Comparison of ENCODE assay signal across 10 cellular contexts in genomic region chr6:156167289-156168076, GRCh38.
A peak's percentile ranks its signal among the peaks of the same experiment; 100 is the strongest.
DNase-seq lines count a peak whose midpoint lies in the region; ATAC-seq and TF ChIP-seq lines count a peak whose summit lies in the region.
"Had no signal": no experiment of that assay in that cellular context is flagged by ENCODE, and none has a peak within 500 bp of the region (broad histone marks: within the 10 kb centered on the region; RNA-seq: fewer than 3 reads in every experiment).

No MANE protein-coding gene starts in this region.

- no peak overlapping the region for H2AFZ ChIP-seq in smooth muscle cell (ENCODE audit: low read depth)

- no peaks in the 10 kb centered on the region for H3F3A ChIP-seq in smooth muscle cell (ENCODE audit: low read depth)

- H3K9me3 ChIP-seq in HEK293 (ENCODE audit: control insufficient read depth, insufficient read depth, low read depth, low read length) (no peaks in the 10 kb centered on the region), gastrocnemius medialis (no peaks in the 10 kb centered on the region), Caco-2 (no peaks in the 10 kb centered on the region), smooth muscle cell (replicated peaks; ENCODE audit: low read depth) (no peaks in the 10 kb centered on the region)
- H3K9me3 ChIP-seq: SJSA1 had no signal

- H3K9ac ChIP-seq in smooth muscle cell (ENCODE audit: low read depth): no peak overlapping the region

- in situ Hi-C loops in gastrocnemius medialis (cut with MboI; ENCODE audit: low sequenced_read_pairs in 4 of 4): no loop called here

- ATAC-seq in activated CD8-positive, alpha-beta T cell treated with anti-CD3 and anti-CD28 coated beads, Interleukin-2, amount 10 ng/mL, durations not matched to agents 7 days and 5 days: peak; percentile 64
- ATAC-seq in gastrocnemius medialis: peak; percentile 54 to 74

- H3K36me3 ChIP-seq in HEK293 (ENCODE audit: control insufficient read depth in 2 of 2, insufficient read depth in 1 of 2, low read length in 2 of 2) (no peaks in the 10 kb centered on the region), gastrocnemius medialis (no peaks in the 10 kb centered on the region), Caco-2 (ENCODE audit: control insufficient read depth, insufficient read depth, low read length) (no peaks in the 10 kb centered on the region), smooth muscle cell (ENCODE audit: low read depth) (no peaks in the 10 kb centered on the region)
- H3K36me3 ChIP-seq: SJSA1 had no signal

- no TSS peak for BruUV-seq in Caco-2 (replicated peaks; lab: Mats Ljungman, UMichigan)

- no peak for DNase-seq in activated CD8-positive, alpha-beta T cell treated with anti-CD3 and anti-CD28 coated beads, Interleukin-2, amount 10 ng/mL, durations not matched to agents 7 days and 5 days
- DNase-seq in glomerular endothelial cell (ENCODE audit: extremely low read depth, low read depth, low spot score) (peak; percentile 91), gastrocnemius medialis (no peak), Caco-2 (no peak), NCI-H2081 treated with DMSO at 0.1 percent for 48 hours (lab: John Stamatoyannopoulos, UW) (no peak), DMS79 (lab: John Stamatoyannopoulos, UW) (no peak), smooth muscle cell (lab: John Stamatoyannopoulos, UW; ENCODE audit: unreplicated experiment) (no peak)
- DNase-seq: mesendoderm had no signal

- peak overlapping the region; percentile 51 for H3K4me3 Mint-ChIP-seq in activated CD8-positive, alpha-beta T cell treated with anti-CD3 and anti-CD28 coated beads, Interleukin-2, amount 10 ng/mL, durations not matched to agents 7 days and 5 days
- no peak overlapping the region for H3K4me3 Mint-ChIP-seq in Caco-2 (ENCODE audit: unreplicated experiment)

- peak overlapping the region; percentile 53 for H3K27ac Mint-ChIP-seq in activated CD8-positive, alpha-beta T cell treated with anti-CD3 and anti-CD28 coated beads, Interleukin-2, amount 10 ng/mL, durations not matched to agents 7 days and 5 days
- H3K27ac Mint-ChIP-seq in Caco-2 (ENCODE audit: unreplicated experiment): no peak overlapping the region

- no peaks in the 10 kb centered on the region for H3K79me2 ChIP-seq in smooth muscle cell (ENCODE audit: low read depth)

- no peak overlapping the region for H3K4me2 ChIP-seq in smooth muscle cell

- H3K27me3 ChIP-seq in gastrocnemius medialis: no peaks in the 10 kb centered on the region
- no peaks in the 10 kb centered on the region for H3K27me3 ChIP-seq in Caco-2 (replicated peaks; ENCODE audit: control insufficient read depth, insufficient read depth, low read length)
- H3K27me3 ChIP-seq in smooth muscle cell (ENCODE audit: low read depth): no peaks in the 10 kb centered on the region
- H3K27me3 ChIP-seq: SJSA1 had no signal

- WGBS in smooth muscle cell (ENCODE audit: low lambda C conversion rate): 87% methylated on average over 11 of the region's 11 CpGs

- H3K4me1 Mint-ChIP-seq in activated CD8-positive, alpha-beta T cell treated with anti-CD3 and anti-CD28 coated beads, Interleukin-2, amount 10 ng/mL, durations not matched to agents 7 days and 5 days (ENCODE audit: low read depth): peaks cover 28% of the 10 kb centered on the region
- no peaks in the 10 kb centered on the region for H3K4me1 Mint-ChIP-seq in Caco-2 (ENCODE audit: low read depth, unreplicated experiment)

- TF ChIP-seq CTCF in HEK293 (tag by site-specific recombination; IDR thresholded peaks at IDR 0.05) (no peak), gastrocnemius medialis (IDR thresholded peaks at IDR 0.05 in 4 of 5, conservative IDR thresholded peaks at IDR 0.05 in 1 of 5) (no peak), Caco-2 (IDR thresholded peaks at IDR 0.05; ENCODE audit: insufficient read depth in 1 of 2, low read depth in 1 of 2, low read length in 1 of 2, severe bottlenecking in 1 of 2, unreplicated experiment in 1 of 2) (no peak), smooth muscle cell (IDR thresholded peaks at IDR 0.05; ENCODE audit: borderline replicate concordance, insufficient read depth, poor library complexity, severe bottlenecking) (no peak)

- H3K36me3 Mint-ChIP-seq in activated CD8-positive, alpha-beta T cell treated with anti-CD3 and anti-CD28 coated beads, Interleukin-2, amount 10 ng/mL, durations not matched to agents 7 days and 5 days (ENCODE audit: low read depth): no peaks in the 10 kb centered on the region
- H3K36me3 Mint-ChIP-seq in Caco-2 (ENCODE audit: insufficient read depth, unreplicated experiment): no peaks in the 10 kb centered on the region

- peaks cover 2% of the 10 kb centered on the region for H3K27me3 Mint-ChIP-seq in activated CD8-positive, alpha-beta T cell treated with anti-CD3 and anti-CD28 coated beads, Interleukin-2, amount 10 ng/mL, durations not matched to agents 7 days and 5 days (ENCODE audit: low read depth)
- H3K27me3 Mint-ChIP-seq in Caco-2 (ENCODE audit: insufficient read depth, unreplicated experiment): peaks cover 8% of the 10 kb centered on the region

- POLR2A ChIA-PET in HEK293 (lab: Yijun Ruan, JAX) (no interaction called here), Caco-2 (lab: Charles Lee) (no interaction called here)
- POLR2A ChIA-PET in activated CD8-positive, alpha-beta T cell treated with anti-CD3 and anti-CD28 coated beads, Interleukin-2, amount 10 ng/mL, durations not matched to agents 7 days and 5 days (lab: Charles Lee): no interaction called here

- intact Hi-C loops in gastrocnemius medialis (cut with DNase I; ENCODE audit: low total_unique reads) (loop anchor here (10.0 kb wide), 1 partner anchor 837 kb away; no protein-coding TSS in a partner anchor), Caco-2 (cut with micrococcal nuclease; ENCODE audit: unreplicated experiment) (no loop called here)

- H4K20me1 ChIP-seq in smooth muscle cell (ENCODE audit: low read depth): no peaks in the 10 kb centered on the region

- H3K9me3 Mint-ChIP-seq in activated CD8-positive, alpha-beta T cell treated with anti-CD3 and anti-CD28 coated beads, Interleukin-2, amount 10 ng/mL, durations not matched to agents 7 days and 5 days (ENCODE audit: insufficient read depth): no peaks in the 10 kb centered on the region
- no peaks in the 10 kb centered on the region for H3K9me3 Mint-ChIP-seq in Caco-2 (ENCODE audit: unreplicated experiment)

- H3K27ac ChIP-seq in HEK293 (ENCODE audit: extremely low read depth, low read depth, low read length): no peak overlapping the region
- H3K27ac ChIP-seq in gastrocnemius medialis: peak overlapping the region; percentile 57 to 76 (median 68)
- H3K27ac ChIP-seq in smooth muscle cell (ENCODE audit: low read depth): no peak overlapping the region
- H3K27ac ChIP-seq: SJSA1 had no signal

- CTCF ChIA-PET in HEK293 (lab: Yijun Ruan, JAX): interaction anchor here (0.7 kb wide), 1 partner anchor 47 kb away, joined by 3 read pairs; no protein-coding TSS in a partner anchor
- CTCF ChIA-PET in activated CD8-positive, alpha-beta T cell treated with anti-CD3 and anti-CD28 coated beads, Interleukin-2, amount 10 ng/mL, durations not matched to agents 7 days and 5 days (lab: Charles Lee): no interaction called here
- CTCF ChIA-PET in Caco-2 (lab: Charles Lee): no interaction called here

- peak in 1 of 2 donors; percentile 44 for TF ChIP-seq POLR2A in gastrocnemius medialis (IDR thresholded peaks at IDR 0.05)

- H3K4me3 ChIP-seq in HEK293 (ENCODE audit: low read depth, low read length) (no peak overlapping the region), gastrocnemius medialis (peak overlapping the region; percentile 21 to 42 (median 35)), Caco-2 (ENCODE audit: low read depth, low read length) (no peak overlapping the region), smooth muscle cell (no peak overlapping the region)
- H3K4me3 ChIP-seq: SJSA1 had no signal

- H3K4me1 ChIP-seq in HEK293 (ENCODE audit: control insufficient read depth, insufficient read depth, low read length) (no peaks in the 10 kb centered on the region), gastrocnemius medialis (no peaks in the 10 kb centered on the region), Caco-2 (no peaks in the 10 kb centered on the region), smooth muscle cell (ENCODE audit: low read depth) (no peaks in the 10 kb centered on the region)
- H3K4me1 ChIP-seq: SJSA1 had no signal

TF ChIP-seq in HEK293, 187 proteins besides CTCF, POLR2A, EP300 and RAD21:
- peak; percentile 50; the same call in 1 of the 2 replicates for TF ChIP-seq SCRT2 (tag by site-specific recombination; IDR thresholded peaks at IDR 0.05)
- TF ChIP-seq ZFP3 (tag by site-specific recombination; IDR thresholded peaks at IDR 0.05; ENCODE audit: low read depth): no peak
- no peak for TF ChIP-seq ZNF639 (tag by site-specific recombination; IDR thresholded peaks at IDR 0.05)
- TF ChIP-seq ZNF654 (tag by site-specific recombination; IDR thresholded peaks at IDR 0.05; ENCODE audit: low read depth): no peak
TF ChIP-seq in HEK293: peak in this region for 1.

Comparison
In these comparisons a context has a peak if more than half of its experiments do, and no peak if none do; other contexts are left out.
1. H3K27ac ChIP-seq: peak in gastrocnemius medialis (4 of 4); none in HEK293 (single experiment) and smooth muscle cell (single experiment).
2. H3K4me3 ChIP-seq: peak in gastrocnemius medialis (4 of 4); none in HEK293 (single experiment), Caco-2 (single experiment) and smooth muscle cell (single experiment).